In the genomic region with DNA sequence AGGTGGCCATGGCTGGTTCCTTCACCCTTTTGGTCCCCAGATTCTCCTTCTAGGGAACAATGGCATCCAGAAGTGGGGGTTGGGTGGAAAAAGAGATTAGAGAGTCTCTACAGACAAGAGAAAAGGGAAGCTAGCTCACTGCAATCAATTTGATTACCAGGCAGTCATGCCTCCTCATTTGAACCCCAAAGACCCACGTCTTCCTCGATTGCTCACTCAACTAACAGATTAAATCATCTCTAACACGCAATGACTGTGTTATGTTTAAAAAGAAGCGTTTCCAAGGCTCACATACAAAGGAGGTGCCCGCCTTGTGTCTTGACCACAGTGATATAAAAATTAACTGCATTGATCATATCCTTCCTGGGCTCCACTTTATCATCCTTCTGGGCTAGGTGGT, we compare ENCODE assay signal across 27 cellular contexts. TPM values are rescaled to one million over a fixed set of nuclear protein-coding genes. Genes with fewer than 3 reads are reported as not detected.
DNase-seq lines count a peak whose midpoint lies in the region; ATAC-seq and TF ChIP-seq lines count a peak whose summit lies in the region.
"Had no signal": no experiment of that assay in that cellular context is flagged by ENCODE, and none has a peak within 500 bp of the region (broad histone marks: within the 10 kb centered on the region; RNA-seq: fewer than 3 reads in every experiment).

No MANE protein-coding gene starts in this region.

- H2AFZ ChIP-seq in neural progenitor cell (replicated peaks) (no peak overlapping the region), PC-3 (ENCODE audit: low read length) (no peak overlapping the region)
- H2AFZ ChIP-seq: PC-9 had no signal

- H3K4me3 Mint-ChIP-seq in activated T-helper 17 cell treated with anti-CD3 and anti-CD28 coated beads, Interleukin-2, amount 50 U/mL, for 72 hours: peak overlapping the region; percentile 11
- no peak overlapping the region for H3K4me3 Mint-ChIP-seq in neural progenitor cell
- H3K4me3 Mint-ChIP-seq in T-helper 2 cell treated with Interferon-gamma antibody and Interleukin-4, amounts not matched to agents 5 μg/mL and 100 μg/mL, for 36 hours: no peak overlapping the region
- H3K4me3 Mint-ChIP-seq: activated naive CD8-positive, alpha-beta T cell; neural crest cell; T-helper 17 cell; WTC11 had no signal

- H3K36me3 Mint-ChIP-seq in activated T-helper 17 cell treated with anti-CD3 and anti-CD28 coated beads, Interleukin-2, amount 50 U/mL, for 72 hours (ENCODE audit: low read depth): no peaks in the 10 kb centered on the region
- H3K36me3 Mint-ChIP-seq in neural progenitor cell: no peaks in the 10 kb centered on the region
- no peaks in the 10 kb centered on the region for H3K36me3 Mint-ChIP-seq in T-helper 2 cell treated with Interferon-gamma antibody and Interleukin-4, amounts not matched to agents 5 μg/mL and 100 μg/mL, for 36 hours (ENCODE audit: low read depth)
- H3K36me3 Mint-ChIP-seq: activated naive CD8-positive, alpha-beta T cell; WTC11 had no signal

- CTCF ChIA-PET in PC-3 (lab: Charles Lee): no interaction called here

- H3K9me3 Mint-ChIP-seq in activated T-helper 17 cell treated with anti-CD3 and anti-CD28 coated beads, Interleukin-2, amount 50 U/mL, for 72 hours: no peaks in the 10 kb centered on the region
- no peaks in the 10 kb centered on the region for H3K9me3 Mint-ChIP-seq in neural progenitor cell
- H3K9me3 Mint-ChIP-seq in T-helper 2 cell treated with Interferon-gamma antibody and Interleukin-4, amounts not matched to agents 5 μg/mL and 100 μg/mL, for 36 hours: no peaks in the 10 kb centered on the region
- H3K9me3 Mint-ChIP-seq: neural crest cell, WTC11 had no signal

- H3K27me3 Mint-ChIP-seq in activated T-helper 17 cell treated with anti-CD3 and anti-CD28 coated beads, Interleukin-2, amount 50 U/mL, for 72 hours: no peaks in the 10 kb centered on the region
- H3K27me3 Mint-ChIP-seq in neural progenitor cell (ENCODE audit: insufficient read depth, low read depth): no peaks in the 10 kb centered on the region
- no peaks in the 10 kb centered on the region for H3K27me3 Mint-ChIP-seq in T-helper 2 cell treated with Interferon-gamma antibody and Interleukin-4, amounts not matched to agents 5 μg/mL and 100 μg/mL, for 36 hours (ENCODE audit: low read depth)
- H3K27me3 Mint-ChIP-seq: T-helper 17 cell had no signal

- H3K4me3 ChIP-seq in HL-60 (replicated peaks; ENCODE audit: insufficient read depth, low read length): no peak overlapping the region
- no peak overlapping the region for H3K4me3 ChIP-seq in NB4 (ENCODE audit: low read depth, low read length)
- H3K4me3 ChIP-seq in neural progenitor cell: no peak overlapping the region
- H3K4me3 ChIP-seq in PC-3 (ENCODE audit: low read length): no peak overlapping the region
- H3K4me3 ChIP-seq: ascending aorta, PC-9, SJCRH30, testis had no signal

- H3K27ac ChIP-seq in HL-60 (replicated peaks) (peak overlapping the region; percentile 22; the same call in 1 of the 2 replicates), neural progenitor cell (no peak overlapping the region), PC-3 (ENCODE audit: low read length) (no peak overlapping the region)
- H3K27ac ChIP-seq: ascending aorta, KMS-11, PC-9, SJCRH30, testis had no signal

- no peak for TF ChIP-seq POLR2A in NB4 (IDR thresholded peaks at IDR 0.05; ENCODE audit: extremely low read depth, insufficient read length)

- H3K79me2 ChIP-seq in neural progenitor cell (ENCODE audit: low read depth) (no peaks in the 10 kb centered on the region), PC-3 (ENCODE audit: low read length) (no peaks in the 10 kb centered on the region)

- H4K20me1 ChIP-seq in neural progenitor cell (ENCODE audit: low read depth): no peaks in the 10 kb centered on the region
- no peaks in the 10 kb centered on the region for H4K20me1 ChIP-seq in PC-3 (ENCODE audit: low read length)

- peak; percentile 47 for ATAC-seq in activated T-helper 17 cell treated with anti-CD3 and anti-CD28 coated beads, Interleukin-2, amount 50 U/mL, for 72 hours (replicated peaks)
- ATAC-seq in PC-3 (no peak), GM19467 (IDR thresholded peaks at IDR 0.05; ENCODE audit: unreplicated experiment) (no peak)
- ATAC-seq: left colon, T-helper 17 cell, WTC11 had no signal

- no peaks in the 10 kb centered on the region for H3K9me3 ChIP-seq in neural progenitor cell (ENCODE audit: low read depth)
- no peaks in the 10 kb centered on the region for H3K9me3 ChIP-seq in PC-3 (ENCODE audit: low read length)
- H3K9me3 ChIP-seq: ascending aorta, SJCRH30, testis had no signal

- intact Hi-C loops in PC-3 (cut with micrococcal nuclease): no loop called here

- DNase-seq in HL-60 (ENCODE audit: low read depth in 1 of 2, low spot score in 1 of 2) (peak in 1 of 2 experiments; percentile 67), NB4 (ENCODE audit: low read depth) (peak; percentile 61), neural progenitor cell (ENCODE audit: low spot score) (no peak), PC-3 (no peak)
- no peak for DNase-seq in T-helper 2 cell treated with Interferon-gamma antibody and Interleukin-4, amounts not matched to agents 5 μg/mL and 100 μg/mL, for 36 hours (ENCODE audit: low spot score)
- DNase-seq: activated CD4-positive, alpha-beta T cell treated with anti-CD3 and anti-CD28 coated beads, Interleukin-2, amount 50 U/mL, for 48 hours; activated T-cell treated with anti-CD3 and anti-CD28 coated beads, Interleukin-2, amount 50 U/mL, for 48 hours; caudate nucleus; DMS53; head of caudate nucleus; left colon; midbrain; NCI-H1048; NCI-H1930; NCI-H2227 treated with DMSO at 0.1 percent for 48 hours; NCI-H748 treated with DMSO at 0.1 percent for 48 hours; PC-9; SJCRH30; T-helper 17 cell; testis had no signal

- H3K4me2 ChIP-seq in neural progenitor cell: no peak overlapping the region
- no peak overlapping the region for H3K4me2 ChIP-seq in PC-3 (ENCODE audit: low read length)
- H3K4me2 ChIP-seq: KMS-11, PC-9 had no signal

- H3K27me3 ChIP-seq in HL-60 (ENCODE audit: insufficient read depth, poor library complexity, severe bottlenecking) (no peaks in the 10 kb centered on the region), neural progenitor cell (no peaks in the 10 kb centered on the region), PC-3 (ENCODE audit: low read length) (no peaks in the 10 kb centered on the region)
- H3K27me3 ChIP-seq: ascending aorta, SJCRH30, testis had no signal

- H3K9me2 ChIP-seq in PC-3 (replicated peaks; ENCODE audit: low read length): no peaks in the 10 kb centered on the region

- BruUV-seq in PC-3 (replicated peaks; lab: Mats Ljungman, UMichigan): no TSS peak

- H3K27ac Mint-ChIP-seq in activated T-helper 17 cell treated with anti-CD3 and anti-CD28 coated beads, Interleukin-2, amount 50 U/mL, for 72 hours: peak overlapping the region; percentile 81
- H3K27ac Mint-ChIP-seq in neural progenitor cell: peak overlapping the region; percentile 37
- H3K27ac Mint-ChIP-seq in T-helper 2 cell treated with Interferon-gamma antibody and Interleukin-4, amounts not matched to agents 5 μg/mL and 100 μg/mL, for 36 hours: no peak overlapping the region
- H3K27ac Mint-ChIP-seq: activated naive CD8-positive, alpha-beta T cell; T-helper 17 cell; WTC11 had no signal

- POLR2A ChIA-PET in PC-3 (lab: Charles Lee; ENCODE audit: unreplicated experiment): no interaction called here

- TF ChIP-seq CTCF in HL-60 (IDR thresholded peaks at IDR 0.05; ENCODE audit: insufficient read depth, low read length): no peak
- TF ChIP-seq CTCF in NB4 (IDR thresholded peaks at IDR 0.05; ENCODE audit: low read depth, low read length): no peak
- no peak for TF ChIP-seq CTCF in neural progenitor cell (IDR thresholded peaks at IDR 0.05)
- no peak for TF ChIP-seq CTCF in PC-3 (conservative IDR thresholded peaks at IDR 0.05; ENCODE audit: low read depth, low read length)

- H3K4me1 Mint-ChIP-seq in activated T-helper 17 cell treated with anti-CD3 and anti-CD28 coated beads, Interleukin-2, amount 50 U/mL, for 72 hours: peaks cover 11% of the 10 kb centered on the region
- peaks cover 6% of the 10 kb centered on the region for H3K4me1 Mint-ChIP-seq in neural progenitor cell
- H3K4me1 Mint-ChIP-seq in T-helper 2 cell treated with Interferon-gamma antibody and Interleukin-4, amounts not matched to agents 5 μg/mL and 100 μg/mL, for 36 hours (ENCODE audit: low read depth): peaks cover 28% of the 10 kb centered on the region
- H3K4me1 Mint-ChIP-seq: neural crest cell, WTC11 had no signal

- H3F3A ChIP-seq in neural progenitor cell (ENCODE audit: low read depth) (no peaks in the 10 kb centered on the region), PC-3 (ENCODE audit: low read length, unreplicated experiment) (no peaks in the 10 kb centered on the region)

- H3K36me3 ChIP-seq in neural progenitor cell: no peaks in the 10 kb centered on the region
- no peaks in the 10 kb centered on the region for H3K36me3 ChIP-seq in PC-3 (ENCODE audit: low read depth, low read length)
- H3K36me3 ChIP-seq: ascending aorta, SJCRH30 had no signal

- H3K4me1 ChIP-seq in neural progenitor cell (no peaks in the 10 kb centered on the region), PC-3 (ENCODE audit: insufficient read depth, low read length) (no peaks in the 10 kb centered on the region)
- H3K4me1 ChIP-seq: ascending aorta, SJCRH30, testis had no signal

- H3K9ac ChIP-seq in neural progenitor cell: no peak overlapping the region
- no peak overlapping the region for H3K9ac ChIP-seq in PC-3 (ENCODE audit: low read length)
- H3K9ac ChIP-seq: KMS-11 had no signal

RNA-seq across cellular contexts. Expression of a gene that starts 57.6 kb away (rescaled TPM):
- total RNA-seq in activated T-helper 17 cell treated with anti-CD3 and anti-CD28 coated beads, Interleukin-2, amount 50 U/mL, for 72 hours: 100 to 1,000 TPM; 217 to 527 TPM
- total RNA-seq in neural progenitor cell (ENCODE audit: low replicate concordance) (0.34 and 0.50 TPM in 2 replicates), PC-3 (2014; rRNA removed) (255 and 256 TPM in 2 replicates)

Comparison
In these comparisons a context has a peak if more than half of its experiments do, and no peak if none do; other contexts are left out.
1. RNA of a gene that starts 57.6 kb away (total RNA-seq): 217 to 527 TPM in activated T-helper 17 cell treated with anti-CD3 and anti-CD28 coated beads, Interleukin-2, amount 50 U/mL, for 72 hours and 255 to 256 TPM in PC-3; 0.34 to 0.50 TPM in neural progenitor cell; every median in the first group is over 100 times any median in the second.